Comparison of ENCODE assay signal across 1 cellular context in the genomic region with DNA sequence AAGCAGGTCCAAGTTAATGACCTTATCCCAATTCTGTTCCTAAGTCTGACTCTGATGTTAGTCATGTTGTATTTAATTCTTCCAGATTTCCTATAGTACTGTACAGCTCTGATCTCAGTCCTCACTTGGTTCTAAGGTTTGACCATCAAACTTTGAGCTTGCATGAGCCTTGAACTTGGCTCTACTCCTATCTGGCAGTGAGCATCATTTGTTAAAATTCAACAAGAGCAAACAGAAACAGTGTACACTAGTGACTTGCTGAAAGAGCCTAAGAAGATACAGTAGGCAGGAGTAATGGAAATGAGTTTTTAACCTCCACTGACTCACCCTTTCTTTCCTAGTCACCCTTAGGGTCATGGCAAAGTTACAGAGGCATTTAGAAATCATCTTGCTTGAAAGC.
TF ChIP-seq lines count a peak whose summit lies in the region.

No MANE protein-coding gene starts in this region.

TF ChIP-seq in SK-N-SH treated with all-trans-retinoic acid at 6 μM for 48 hours, 23 proteins besides CTCF, POLR2A, EP300 and RAD21 (continued from another document):
- TF ChIP-seq, protein P1, sequence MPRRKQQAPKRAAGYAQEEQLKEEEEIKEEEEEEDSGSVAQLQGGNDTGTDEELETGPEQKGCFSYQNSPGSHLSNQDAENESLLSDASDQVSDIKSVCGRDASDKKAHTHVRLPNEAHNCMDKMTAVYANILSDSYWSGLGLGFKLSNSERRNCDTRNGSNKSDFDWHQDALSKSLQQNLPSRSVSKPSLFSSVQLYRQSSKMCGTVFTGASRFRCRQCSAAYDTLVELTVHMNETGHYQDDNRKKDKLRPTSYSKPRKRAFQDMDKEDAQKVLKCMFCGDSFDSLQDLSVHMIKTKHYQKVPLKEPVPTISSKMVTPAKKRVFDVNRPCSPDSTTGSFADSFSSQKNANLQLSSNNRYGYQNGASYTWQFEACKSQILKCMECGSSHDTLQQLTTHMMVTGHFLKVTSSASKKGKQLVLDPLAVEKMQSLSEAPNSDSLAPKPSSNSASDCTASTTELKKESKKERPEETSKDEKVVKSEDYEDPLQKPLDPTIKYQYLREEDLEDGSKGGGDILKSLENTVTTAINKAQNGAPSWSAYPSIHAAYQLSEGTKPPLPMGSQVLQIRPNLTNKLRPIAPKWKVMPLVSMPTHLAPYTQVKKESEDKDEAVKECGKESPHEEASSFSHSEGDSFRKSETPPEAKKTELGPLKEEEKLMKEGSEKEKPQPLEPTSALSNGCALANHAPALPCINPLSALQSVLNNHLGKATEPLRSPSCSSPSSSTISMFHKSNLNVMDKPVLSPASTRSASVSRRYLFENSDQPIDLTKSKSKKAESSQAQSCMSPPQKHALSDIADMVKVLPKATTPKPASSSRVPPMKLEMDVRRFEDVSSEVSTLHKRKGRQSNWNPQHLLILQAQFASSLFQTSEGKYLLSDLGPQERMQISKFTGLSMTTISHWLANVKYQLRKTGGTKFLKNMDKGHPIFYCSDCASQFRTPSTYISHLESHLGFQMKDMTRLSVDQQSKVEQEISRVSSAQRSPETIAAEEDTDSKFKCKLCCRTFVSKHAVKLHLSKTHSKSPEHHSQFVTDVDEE (CRISPR knock-in tag; IDR thresholded peaks at IDR 0.05): no peak
- TF ChIP-seq RARB (CRISPR knock-in tag; IDR thresholded peaks at IDR 0.05): no peak
- TF ChIP-seq OSR1 (CRISPR knock-in tag; IDR thresholded peaks at IDR 0.05): no peak
- no peak for TF ChIP-seq SNAI2 (CRISPR knock-in tag; IDR thresholded peaks at IDR 0.05)
- TF ChIP-seq ZNF565 (CRISPR knock-in tag; conservative IDR thresholded peaks at IDR 0.05; ENCODE audit: low read depth): no peak
- TF ChIP-seq TOX (CRISPR knock-in tag; IDR thresholded peaks at IDR 0.05; ENCODE audit: borderline replicate concordance): no peak
- no peak for TF ChIP-seq ESRRG (CRISPR knock-in tag; IDR thresholded peaks at IDR 0.05)
- no peak for TF ChIP-seq ZFP3 (CRISPR knock-in tag; IDR thresholded peaks at IDR 0.05)
- TF ChIP-seq, protein P2, sequence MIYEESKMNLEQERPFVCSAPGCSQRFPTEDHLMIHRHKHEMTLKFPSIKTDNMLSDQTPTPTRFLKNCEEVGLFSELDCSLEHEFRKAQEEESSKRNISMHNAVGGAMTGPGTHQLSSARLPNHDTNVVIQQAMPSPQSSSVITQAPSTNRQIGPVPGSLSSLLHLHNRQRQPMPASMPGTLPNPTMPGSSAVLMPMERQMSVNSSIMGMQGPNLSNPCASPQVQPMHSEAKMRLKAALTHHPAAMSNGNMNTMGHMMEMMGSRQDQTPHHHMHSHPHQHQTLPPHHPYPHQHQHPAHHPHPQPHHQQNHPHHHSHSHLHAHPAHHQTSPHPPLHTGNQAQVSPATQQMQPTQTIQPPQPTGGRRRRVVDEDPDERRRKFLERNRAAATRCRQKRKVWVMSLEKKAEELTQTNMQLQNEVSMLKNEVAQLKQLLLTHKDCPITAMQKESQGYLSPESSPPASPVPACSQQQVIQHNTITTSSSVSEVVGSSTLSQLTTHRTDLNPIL (CRISPR knock-in tag; IDR thresholded peaks at IDR 0.05; ENCODE audit: low read depth): no peak
- no peak for TF ChIP-seq GLIS3 (CRISPR knock-in tag; IDR thresholded peaks at IDR 0.05)
